ENCODE assay signal across 18 cellular contexts in genomic region chr12:32605326-32606095, GRCh38.
DNase-seq lines count a peak whose midpoint lies in the region; ATAC-seq and TF ChIP-seq lines count a peak whose summit lies in the region.
"Had no signal": no experiment of that assay in that cellular context is flagged by ENCODE, and none has a peak within 500 bp of the region (broad histone marks: within the 10 kb centered on the region; RNA-seq: fewer than 3 reads in every experiment).

No MANE protein-coding gene starts in this region.

- H3K27me3 Mint-ChIP-seq in endodermal cell (ENCODE audit: insufficient read depth) (no peaks in the 10 kb centered on the region), neural progenitor cell (ENCODE audit: insufficient read depth, low read depth) (no peaks in the 10 kb centered on the region)

- H3K27ac ChIP-seq in endodermal cell (ENCODE audit: low read depth, low read length) (no peak overlapping the region), neural progenitor cell (peak overlapping the region; percentile 55)
- H3K27ac ChIP-seq: lower lobe of right lung had no signal

- WGBS in endodermal cell (ENCODE audit: insufficient coverage in 1 of 2, insufficient read length in 1 of 2), 2 experiments, result 95 to 100% methylated on average over 2 to 3 of the region's 3 CpGs

- H4K20me1 ChIP-seq in neural progenitor cell (ENCODE audit: low read depth), result peaks cover 5% of the 10 kb centered on the region

- H3K4me1 ChIP-seq in endodermal cell (ENCODE audit: control insufficient read depth, insufficient read depth, low read length), result no peaks in the 10 kb centered on the region
- H3K4me1 ChIP-seq in neural progenitor cell, result no peaks in the 10 kb centered on the region

- no peak overlapping the region for H3K4me2 ChIP-seq in neural progenitor cell

- intact Hi-C loops in left colon (cut with DNase I, micrococcal nuclease), result no loop called here

- no peaks in the 10 kb centered on the region for H3K9me3 Mint-ChIP-seq in endodermal cell
- no peaks in the 10 kb centered on the region for H3K9me3 Mint-ChIP-seq in neural progenitor cell
- H3K9me3 Mint-ChIP-seq: activated naive CD4-positive, alpha-beta T cell treated with anti-CD3 and anti-CD28 coated beads, Interleukin-2, amount 50 U/mL, for 24 hours; activated T-cell treated with anti-CD3 and anti-CD28 coated beads, Interleukin-2, amount 50 U/mL, for 4 hours had no signal

- no peak overlapping the region for H2AFZ ChIP-seq in neural progenitor cell (replicated peaks)

- H3K4me3 Mint-ChIP-seq in endodermal cell (no peak overlapping the region), neural progenitor cell (no peak overlapping the region)
- H3K4me3 Mint-ChIP-seq: activated CD8-positive, alpha-beta T cell treated with anti-CD3 and anti-CD28 coated beads, Interleukin-2, amount 10 ng/mL, durations not matched to agents 7 days and 5 days; activated naive CD4-positive, alpha-beta T cell treated with anti-CD3 and anti-CD28 coated beads, Interleukin-2, amount 50 U/mL, for 24 hours; activated T-cell treated with anti-CD3 and anti-CD28 coated beads, Interleukin-2, amount 50 U/mL, for 4 hours had no signal

- H3K9me3 ChIP-seq in endodermal cell (ENCODE audit: control insufficient read depth, low read length) (no peaks in the 10 kb centered on the region), neural progenitor cell (ENCODE audit: low read depth) (no peaks in the 10 kb centered on the region)
- H3K9me3 ChIP-seq: lower lobe of right lung had no signal

- no peak for TF ChIP-seq CTCF in LNCaP clone FGC (IDR thresholded peaks at IDR 0.05; ENCODE audit: control insufficient read depth, extremely low read depth, insufficient read depth)
- no peak for TF ChIP-seq CTCF in endodermal cell (conservative IDR thresholded peaks at IDR 0.05)
- no peak for TF ChIP-seq CTCF in neural progenitor cell (IDR thresholded peaks at IDR 0.05)

- H3K79me2 ChIP-seq in neural progenitor cell (ENCODE audit: low read depth), result no peaks in the 10 kb centered on the region

- H3K27me3 ChIP-seq in endodermal cell (ENCODE audit: control insufficient read depth, insufficient read depth, low read length, poor library complexity, severe bottlenecking), result no peaks in the 10 kb centered on the region
- H3K27me3 ChIP-seq in neural progenitor cell, result no peaks in the 10 kb centered on the region

- H3K36me3 ChIP-seq in endodermal cell (ENCODE audit: control insufficient read depth, insufficient read depth, low read length), result peaks cover 87% of the 10 kb centered on the region
- H3K36me3 ChIP-seq in neural progenitor cell, result peaks cover 23% of the 10 kb centered on the region

- H3K4me1 Mint-ChIP-seq in endodermal cell (peaks cover 12% of the 10 kb centered on the region), neural progenitor cell (peaks cover 6% of the 10 kb centered on the region)

- H3K4me3 ChIP-seq in LNCaP clone FGC (ENCODE audit: low read depth, low read length) (no peak overlapping the region), endodermal cell (ENCODE audit: low read length) (no peak overlapping the region), neural progenitor cell (no peak overlapping the region)
- H3K4me3 ChIP-seq: GM12878, lower lobe of right lung had no signal

- H3K27ac Mint-ChIP-seq in endodermal cell (peak overlapping the region; percentile 2), neural progenitor cell (no peak overlapping the region)
- H3K27ac Mint-ChIP-seq: activated CD8-positive, alpha-beta T cell treated with anti-CD3 and anti-CD28 coated beads, Interleukin-2, amount 10 ng/mL, durations not matched to agents 7 days and 5 days; activated naive CD4-positive, alpha-beta T cell treated with anti-CD3 and anti-CD28 coated beads, Interleukin-2, amount 50 U/mL, for 24 hours had no signal

- H3K9ac ChIP-seq in endodermal cell (ENCODE audit: extremely low read depth, low read length, poor library complexity, severe bottlenecking) (no peak overlapping the region), neural progenitor cell (no peak overlapping the region)

- no peaks in the 10 kb centered on the region for H3F3A ChIP-seq in neural progenitor cell (ENCODE audit: low read depth)

- DNase-seq in NCI-H1417 (lab: John Stamatoyannopoulos, UW) (peak in 2 of 3 experiments; percentile 6 to 43), NCI-H1417 treated with DMSO at 0.1 percent for 48 hours (lab: John Stamatoyannopoulos, UW) (no peak), LNCaP clone FGC (ENCODE audit: low read depth) (peak; percentile 74), endodermal cell (no peak), neural progenitor cell (ENCODE audit: low spot score) (no peak), NCI-H526 treated with DMSO at 0.1 percent for 48 hours (lab: John Stamatoyannopoulos, UW) (no peak), left colon (no peak)
- DNase-seq in stimulated activated CD4-positive, alpha-beta T cell treated with anti-CD3 and anti-CD28 coated beads, Interleukin-4, amount 100 ng/mL, for 4 hours, result no peak
- DNase-seq: 8988T; activated CD8-positive, alpha-beta T cell treated with anti-CD3 and anti-CD28 coated beads, Interleukin-2, amount 10 ng/mL, durations not matched to agents 7 days and 5 days; activated T-cell treated with anti-CD3 and anti-CD28 coated beads, Interleukin-2, amount 50 U/mL, for 4 hours; lower lobe of right lung; naive thymus-derived CD4-positive, alpha-beta T cell; NCI-H1694 treated with DMSO at 0.1 percent for 48 hours; NCI-H345; posterior cingulate gyrus had no signal

- peaks cover 58% of the 10 kb centered on the region for H3K36me3 Mint-ChIP-seq in endodermal cell (ENCODE audit: low read depth)
- peaks cover 19% of the 10 kb centered on the region for H3K36me3 Mint-ChIP-seq in neural progenitor cell

- no peak for ATAC-seq in left colon
- ATAC-seq: activated CD8-positive, alpha-beta T cell treated with anti-CD3 and anti-CD28 coated beads, Interleukin-2, amount 10 ng/mL, durations not matched to agents 7 days and 5 days; activated T-cell treated with anti-CD3 and anti-CD28 coated beads, Interleukin-2, amount 50 U/mL, for 4 hours; GM12878; naive thymus-derived CD4-positive, alpha-beta T cell had no signal

Comparison
In these comparisons a context has a peak if more than half of its experiments do, and no peak if none do; other contexts are left out.
1. DNase-seq: peak in NCI-H1417 (2 of 3) and LNCaP clone FGC (single experiment); none in NCI-H1417 treated with DMSO at 0.1 percent for 48 hours (single experiment), endodermal cell (single experiment), neural progenitor cell (single experiment), NCI-H526 treated with DMSO at 0.1 percent for 48 hours (single experiment), left colon (0 of 2) and stimulated activated CD4-positive, alpha-beta T cell treated with anti-CD3 and anti-CD28 coated beads, Interleukin-4, amount 100 ng/mL, for 4 hours (0 of 2).